In the genomic region with DNA sequence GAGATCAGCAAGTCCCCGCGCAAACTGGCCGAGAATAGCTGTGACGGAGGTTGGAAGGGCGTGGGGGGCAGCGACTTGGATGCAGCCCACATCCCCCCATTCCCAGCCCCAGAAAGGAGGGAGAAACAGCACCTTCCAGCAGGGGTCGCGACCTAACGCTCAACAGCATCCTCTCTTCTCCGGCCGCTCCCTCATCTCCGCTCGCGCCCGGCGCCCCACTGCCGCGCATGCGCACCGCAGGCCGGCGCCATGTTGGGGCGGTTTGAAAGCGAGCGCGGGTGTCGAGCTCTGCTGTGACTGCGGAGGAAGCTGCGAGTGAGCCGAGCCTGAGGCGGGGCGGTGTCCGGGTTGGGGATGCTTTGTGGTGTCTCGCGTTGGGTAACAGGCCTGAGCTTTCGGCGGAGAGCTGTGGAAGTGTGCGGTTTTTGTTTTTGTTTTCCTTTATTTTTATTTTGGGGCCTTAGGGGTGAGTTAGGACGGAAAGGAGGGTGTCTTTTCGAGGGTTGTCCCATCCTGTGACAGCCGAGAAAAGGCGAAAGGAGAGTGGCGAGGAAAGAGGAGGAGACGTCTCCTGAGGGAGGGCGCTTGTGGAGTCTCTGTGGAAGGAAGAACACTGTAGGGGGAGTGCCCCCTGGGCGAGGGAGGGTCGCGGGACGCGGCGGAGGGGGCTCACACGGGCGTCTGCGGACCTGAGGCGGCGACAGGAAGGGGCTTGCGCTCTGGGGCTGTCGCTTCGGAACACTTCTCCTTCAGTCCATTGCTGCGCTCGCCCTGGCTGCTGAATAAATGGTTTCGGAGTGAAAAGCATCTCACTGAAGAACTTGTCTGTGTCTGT, we compare ENCODE assay signal across 8 cellular contexts. TPM values are rescaled to one million over a fixed set of nuclear protein-coding genes. Genes with fewer than 3 reads are reported as not detected.
DNase-seq lines count a peak whose midpoint lies in the region; ATAC-seq and TF ChIP-seq lines count a peak whose summit lies in the region.

A gene (plus strand): TSS at position 247 of the 835 bp plus-strand sequence. CDS start 2,667 bp downstream, outside the sequence.
A gene with protein sequence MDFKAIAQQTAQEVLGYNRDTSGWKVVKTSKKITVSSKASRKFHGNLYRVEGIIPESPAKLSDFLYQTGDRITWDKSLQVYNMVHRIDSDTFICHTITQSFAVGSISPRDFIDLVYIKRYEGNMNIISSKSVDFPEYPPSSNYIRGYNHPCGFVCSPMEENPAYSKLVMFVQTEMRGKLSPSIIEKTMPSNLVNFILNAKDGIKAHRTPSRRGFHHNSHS (minus strand): TSS at position 199 of the 835 bp plus-strand sequence. CDS start 3,285 bp downstream, outside the sequence.

- peak; percentile 94 for DNase-seq in COLO668 (lab: John Stamatoyannopoulos, UW; ENCODE audit: unreplicated experiment)
- DNase-seq in HL-60 (ENCODE audit: low read depth in 1 of 2, low spot score in 1 of 2) = peak; percentile 89 to 95
- peak; percentile 74 for DNase-seq in NCI-H82 treated with DMSO at 0.1 percent for 48 hours (lab: John Stamatoyannopoulos, UW; ENCODE audit: unreplicated experiment)
- DNase-seq in activated CD8-positive, alpha-beta T cell treated with anti-CD3 and anti-CD28 coated beads for 36 hours = peak; percentile 89
- peak; percentile 82 for DNase-seq in effector CD8-positive, alpha-beta T cell (lab: John Stamatoyannopoulos, UW)
- DNase-seq in memory B cell (ENCODE audit: low spot score in 2 of 2) = peak; percentile 81 to 86
- peak; percentile 82 for DNase-seq in stimulated activated CD8-positive, alpha-beta memory T cell treated with anti-CD3 and anti-CD28 coated beads, Interleukin-12 subunit alpha, Interleukin-12 subunit beta, amount 100 ng/mL, for 1 hour (ENCODE audit: low read depth)

- no peaks in the 10 kb centered on the region for H3K27me3 ChIP-seq in HL-60 (ENCODE audit: insufficient read depth, poor library complexity, severe bottlenecking)

- H3K36me3 Mint-ChIP-seq in activated CD8-positive, alpha-beta T cell treated with anti-CD3 and anti-CD28 coated beads for 36 hours (ENCODE audit: low read depth) = peaks cover 3% of the 10 kb centered on the region
- no peaks in the 10 kb centered on the region for H3K36me3 Mint-ChIP-seq in memory B cell

- CTCF ChIA-PET in activated CD8-positive, alpha-beta T cell treated with anti-CD3 and anti-CD28 coated beads for 36 hours (lab: Charles Lee) = interaction anchor here (0.8 to 4.1 kb wide), 18 partner anchors 10 to 313 kb away, joined by 3 to 20 read pairs (median 4); a partner anchor contains a TSS

- H3K4me3 Mint-ChIP-seq in activated CD8-positive, alpha-beta T cell treated with anti-CD3 and anti-CD28 coated beads for 36 hours = peak within 1 kb of the TSS; percentile 98
- peak within 1 kb of the TSS; percentile 99 for H3K4me3 Mint-ChIP-seq in memory B cell

- H3K27ac Mint-ChIP-seq in activated CD8-positive, alpha-beta T cell treated with anti-CD3 and anti-CD28 coated beads for 36 hours = peak within 1 kb of the TSS; percentile 95
- H3K27ac Mint-ChIP-seq in memory B cell = peak within 1 kb of the TSS; percentile 91

- no peaks in the 10 kb centered on the region for H3K9me3 Mint-ChIP-seq in activated CD8-positive, alpha-beta T cell treated with anti-CD3 and anti-CD28 coated beads for 36 hours
- H3K9me3 Mint-ChIP-seq in memory B cell = no peaks in the 10 kb centered on the region

- peak within 1 kb of the TSS; percentile 68 for H3K27ac ChIP-seq in HL-60 (replicated peaks)

- H3K4me1 Mint-ChIP-seq in activated CD8-positive, alpha-beta T cell treated with anti-CD3 and anti-CD28 coated beads for 36 hours (ENCODE audit: low read depth) = peaks cover 9% of the 10 kb centered on the region
- H3K4me1 Mint-ChIP-seq in memory B cell = peaks cover 8% of the 10 kb centered on the region

- peak; percentile 45 for TF ChIP-seq CTCF in HL-60 (IDR thresholded peaks at IDR 0.05; ENCODE audit: insufficient read depth, low read length)
- TF ChIP-seq CTCF in activated CD8-positive, alpha-beta T cell treated with anti-CD3 and anti-CD28 coated beads for 36 hours (IDR thresholded peaks at IDR 0.05) = peak; percentile 55

- H3K4me3 ChIP-seq in HL-60 (replicated peaks; ENCODE audit: insufficient read depth, low read length) = peak within 1 kb of the TSS; percentile 79

- H3K27me3 Mint-ChIP-seq in activated CD8-positive, alpha-beta T cell treated with anti-CD3 and anti-CD28 coated beads for 36 hours = peaks cover 3% of the 10 kb centered on the region
- no peaks in the 10 kb centered on the region for H3K27me3 Mint-ChIP-seq in memory B cell

- ATAC-seq in GM19463 (IDR thresholded peaks at IDR 0.05; ENCODE audit: unreplicated experiment) = peak; percentile 90
- ATAC-seq in activated CD8-positive, alpha-beta T cell treated with anti-CD3 and anti-CD28 coated beads for 36 hours = peak; percentile 97
- peak; percentile 93 for ATAC-seq in memory B cell (ENCODE audit: low read depth)

- intact Hi-C loops in activated CD8-positive, alpha-beta T cell treated with anti-CD3 and anti-CD28 coated beads for 36 hours (cut with micrococcal nuclease) = loop anchor here (5.0 to 10.0 kb wide), 2 partner anchors 71 to 183 kb away; no protein-coding TSS in a partner anchor

- POLR2A ChIA-PET in activated CD8-positive, alpha-beta T cell treated with anti-CD3 and anti-CD28 coated beads for 36 hours (lab: Charles Lee) = interaction anchor here (0.6 to 1.6 kb wide), 8 partner anchors 9 to 135 kb away, joined by 3 to 4 read pairs (median 3); a partner anchor contains a TSS

RNA-seq across cellular contexts. Expression of the first gene that starts in this region (rescaled TPM):
- 1 to 10 TPM; 7.3 to 7.6 TPM for total RNA-seq in activated CD8-positive, alpha-beta T cell treated with anti-CD3 and anti-CD28 coated beads for 36 hours

RNA-seq across cellular contexts. Expression of the second gene that starts in this region (rescaled TPM):
- not detected for total RNA-seq in activated CD8-positive, alpha-beta T cell treated with anti-CD3 and anti-CD28 coated beads for 36 hours

Comparison
In these comparisons a context has a peak if more than half of its experiments do, and no peak if none do; other contexts are left out.
1. Peak in every context shown above with its lines: DNase-seq, ATAC-seq, H3K4me3 ChIP-seq and H3K27ac ChIP-seq.